ENCODE assay signal across 23 cellular contexts in genomic region chr1:175070818-175071217, GRCh38. TPM values are rescaled to one million over a fixed set of nuclear protein-coding genes. Genes with fewer than 3 reads are reported as not detected.
"Had no signal": no experiment of that assay in that cellular context is flagged by ENCODE, and none has a peak within 500 bp of the region (broad histone marks: within the 10 kb centered on the region; RNA-seq: fewer than 3 reads in every experiment).

No MANE protein-coding gene starts in this region.

- ATAC-seq: esophagus mucosa; gastrocnemius medialis; left lung; lower lobe of right lung; naive thymus-derived CD8-positive, alpha-beta T cell; stimulated activated memory B cell treated with anti-CD40 and anti-IgM and Interleukin-4, amounts not matched to agents 10 μg/mL and 1 μg/mL and 100 μg/mL, for 72 hours; stimulated activated naive CD8-positive, alpha-beta T cell treated with anti-CD3 and anti-CD28 coated beads, Interleukin-15, Interleukin-2, amounts not matched to agents 100 U/mL and 50 U/mL, for 24 hours had no signal

- DNase-seq: colonic mucosa; effector CD8-positive, alpha-beta T cell; endodermal cell; foreskin fibroblast; gastrocnemius medialis; head of caudate nucleus; left lung; lower lobe of right lung; naive thymus-derived CD8-positive, alpha-beta T cell; sigmoid colon; spleen; stimulated activated CD4-positive, alpha-beta T cell treated with anti-CD3 and anti-CD28 coated beads, Interleukin-4, amount 100 ng/mL, for 4 hours; stimulated activated naive CD8-positive, alpha-beta T cell treated with anti-CD3 and anti-CD28 coated beads, Interleukin-15, Interleukin-2, amounts not matched to agents 100 U/mL and 50 U/mL, for 24 hours; substantia nigra; testis; tibial artery had no signal

- H3K27ac ChIP-seq: colonic mucosa, epithelial cell of prostate, gastrocnemius medialis, left lung, lower lobe of right lung, prostate gland, right atrium auricular region, sigmoid colon, spleen, testis, tibial artery had no signal

- H3K4me1 ChIP-seq: colonic mucosa, lower lobe of right lung, prostate gland, testis had no signal

- H3K36me3 ChIP-seq: colonic mucosa, gastrocnemius medialis, left lung, lower lobe of right lung, prostate gland, right atrium auricular region, sigmoid colon, spleen, tibial artery had no signal

- H3K27me3 ChIP-seq: colonic mucosa, left lung, sigmoid colon, testis had no signal

- FAIRE-seq: keratinocyte had no signal

- H3K4me3 ChIP-seq: colonic mucosa, gastrocnemius medialis, left lung, lower lobe of right lung, prostate gland, right atrium auricular region, sigmoid colon, spleen, testis, tibial artery had no signal

- H3K9me3 ChIP-seq: colonic mucosa, gastrocnemius medialis, left lung, lower lobe of right lung, prostate gland, right atrium auricular region, sigmoid colon, spleen, testis, tibial artery had no signal

RNA-seq across cellular contexts. Expression of gene TNN, which starts 3.2 kb away (rescaled TPM):
- total RNA-seq: esophagus mucosa; myocyte; naive thymus-derived CD8-positive, alpha-beta T cell had no signal
- polyA plus RNA-seq: keratinocyte; naive thymus-derived CD8-positive, alpha-beta T cell had no signal
